In genomic region chr17:14902803-14903202, GRCh38 we compare ENCODE assay signal across 25 cellular contexts.
DNase-seq lines count a peak whose midpoint lies in the region; ATAC-seq, FAIRE-seq and TF ChIP-seq lines count a peak whose summit lies in the region.
"Had no signal": no experiment of that assay in that cellular context is flagged by ENCODE, and none has a peak within 500 bp of the region (broad histone marks: within the 10 kb centered on the region; RNA-seq: fewer than 3 reads in every experiment).

No MANE protein-coding gene starts in this region.

- H3K14ac ChIP-seq in H1 (ENCODE audit: insufficient read length), result no peak overlapping the region

- H3K4me1 Mint-ChIP-seq in HFFc6 (ENCODE audit: low read depth), result peaks cover 22% of the 10 kb centered on the region
- peaks cover 5% of the 10 kb centered on the region for H3K4me1 Mint-ChIP-seq in neural progenitor cell
- no peaks in the 10 kb centered on the region for H3K4me1 Mint-ChIP-seq in activated CD8-positive, alpha-beta T cell treated with anti-CD3 and anti-CD28 coated beads for 36 hours (ENCODE audit: low read depth)
- H3K4me1 Mint-ChIP-seq: B cell had no signal

- H4K91ac ChIP-seq in H1 (replicated peaks; ENCODE audit: insufficient read length, low read length), result no peak overlapping the region

- intact Hi-C loops in psoas muscle (cut with DNase I), result no loop called here
- intact Hi-C loops in activated CD8-positive, alpha-beta T cell treated with anti-CD3 and anti-CD28 coated beads for 36 hours (cut with micrococcal nuclease), result no loop called here

- POLR2A ChIA-PET in A549 (lab: Yijun Ruan, JAX) (no interaction called here), H1 (lab: Charles Lee; ENCODE audit: partially characterized antibody) (no interaction called here)
- POLR2A ChIA-PET in activated CD8-positive, alpha-beta T cell treated with anti-CD3 and anti-CD28 coated beads for 36 hours (lab: Charles Lee), result no interaction called here

- H3K9me3 ChIP-seq in A549 (peaks cover 8% of the 10 kb centered on the region; the same call in 2 of the 3 replicates), H1 (ENCODE audit: insufficient read depth in 2 of 2, low read depth in 1 of 2, low read length in 1 of 2) (no peaks in the 10 kb centered on the region; a peak in 1 of 4 replicates), neural progenitor cell (ENCODE audit: low read depth) (peaks cover 10% of the 10 kb centered on the region), psoas muscle (no peaks in the 10 kb centered on the region)
- H3K9me3 ChIP-seq: Caco-2 had no signal

- H4K5ac ChIP-seq in H1 (ENCODE audit: insufficient read length, low read depth, low read length), result no peak overlapping the region

- TF ChIP-seq RAD21 in A549 (conservative IDR thresholded peaks at IDR 0.05 in 1 of 2, IDR thresholded peaks at IDR 0.05 in 1 of 2), result no peak
- TF ChIP-seq RAD21 in H1 (IDR thresholded peaks at IDR 0.05 in 1 of 2, conservative IDR thresholded peaks at IDR 0.05 in 1 of 2; ENCODE audit: low read depth in 2 of 2, low read length in 2 of 2), result no peak

- H3K79me1 ChIP-seq in H1 (ENCODE audit: low read depth, low read length), result no peaks in the 10 kb centered on the region

- no peak for ATAC-seq in A549
- no peak for ATAC-seq in psoas muscle
- ATAC-seq in activated CD8-positive, alpha-beta T cell treated with anti-CD3 and anti-CD28 coated beads for 36 hours, result no peak
- ATAC-seq: CD8-positive, alpha-beta T cell; GM12878 had no signal

- H2BK120ac ChIP-seq in H1 (replicated peaks; ENCODE audit: low read depth, low read length), result no peak overlapping the region

- TF ChIP-seq EP300 in A549 (IDR thresholded peaks at IDR 0.05) (no peak), H1 (IDR thresholded peaks at IDR 0.05; ENCODE audit: borderline replicate concordance in 1 of 2, low read depth in 2 of 2, low read length in 2 of 2) (no peak)

- no peak overlapping the region for H3K9ac ChIP-seq in H1 (replicated peaks in 1 of 4; ENCODE audit: extremely low read depth in 1 of 4, low read depth in 3 of 4, low read length in 3 of 4)
- H3K9ac ChIP-seq in neural progenitor cell, result no peak overlapping the region
- H3K9ac ChIP-seq: BLaER1 treated with 17β-estradiol and CSF1 and Interleukin-3, amounts not matched to agents 10 nM and 100 nM had no signal

- H3K4me1 ChIP-seq in A549 (no peaks in the 10 kb centered on the region), H1 (replicated peaks in 1 of 4; ENCODE audit: control insufficient read depth in 3 of 4, insufficient read depth in 4 of 4, low read length in 3 of 4) (0 out of 7 replicates have a peak, but pooled peaks cover 0 to 2% (median 0%) of the 10 kb centered on the region in 4 experiments), neural progenitor cell (peaks cover 3% of the 10 kb centered on the region), psoas muscle (no peaks in the 10 kb centered on the region)
- H3K4me1 ChIP-seq: Caco-2 had no signal

- H3K9me3 Mint-ChIP-seq in HFFc6 (peaks cover 7% of the 10 kb centered on the region), neural progenitor cell (peaks cover 26% of the 10 kb centered on the region)
- peaks cover 5% of the 10 kb centered on the region for H3K9me3 Mint-ChIP-seq in activated CD8-positive, alpha-beta T cell treated with anti-CD3 and anti-CD28 coated beads for 36 hours

- H3K27ac Mint-ChIP-seq in HFFc6, result peak overlapping the region; percentile 7; the same call in 1 of the 2 replicates
- H3K27ac Mint-ChIP-seq in neural progenitor cell, result no peak overlapping the region
- no peak overlapping the region for H3K27ac Mint-ChIP-seq in activated CD8-positive, alpha-beta T cell treated with anti-CD3 and anti-CD28 coated beads for 36 hours
- H3K27ac Mint-ChIP-seq: B cell; CD4-positive, alpha-beta T cell; CD8-positive, alpha-beta T cell had no signal

- no peak overlapping the region for H2BK12ac ChIP-seq in H1 (ENCODE audit: low read depth, low read length)

- no peak overlapping the region for H3K4me2 ChIP-seq in A549
- no peak overlapping the region for H3K4me2 ChIP-seq in H1 (ENCODE audit: insufficient read depth in 1 of 2, low read depth in 2 of 2, low read length in 2 of 2)
- H3K4me2 ChIP-seq in neural progenitor cell, result no peak overlapping the region
- H3K4me2 ChIP-seq: BLaER1 treated with 17β-estradiol and CSF1 and Interleukin-3, amounts not matched to agents 10 nM and 100 nM had no signal

- H3K27me3 ChIP-seq in H1 (replicated peaks in 1 of 4; ENCODE audit: control insufficient read depth in 3 of 4, extremely low read depth in 1 of 4, insufficient read depth in 3 of 4, low read length in 3 of 4), result no peaks in the 10 kb centered on the region
- H3K27me3 ChIP-seq in neural progenitor cell, result no peaks in the 10 kb centered on the region
- H3K27me3 ChIP-seq in psoas muscle (ENCODE audit: insufficient read depth in 3 of 3, low read length in 2 of 3), result no peaks in the 10 kb centered on the region
- H3K27me3 ChIP-seq: BLaER1 treated with 17β-estradiol and CSF1 and Interleukin-3, amounts not matched to agents 10 nM and 100 nM had no signal

- H3K36me3 ChIP-seq in H1 (ENCODE audit: control insufficient read depth in 2 of 4, insufficient read depth in 4 of 4, low read length in 3 of 4) (no peaks in the 10 kb centered on the region), neural progenitor cell (peaks cover 3% of the 10 kb centered on the region), psoas muscle (ENCODE audit: insufficient read depth in 1 of 2, low read depth in 1 of 2) (no peaks in the 10 kb centered on the region)
- H3K36me3 ChIP-seq: BLaER1 treated with 17β-estradiol and CSF1 and Interleukin-3, amounts not matched to agents 10 nM and 100 nM had no signal

- H3K4me3 Mint-ChIP-seq in HFFc6 (no peak overlapping the region), neural progenitor cell (no peak overlapping the region)
- H3K4me3 Mint-ChIP-seq in activated CD8-positive, alpha-beta T cell treated with anti-CD3 and anti-CD28 coated beads for 36 hours, result no peak overlapping the region
- H3K4me3 Mint-ChIP-seq: B cell; CD4-positive, alpha-beta T cell; CD8-positive, alpha-beta T cell had no signal

- TF ChIP-seq POLR2A in A549 (IDR thresholded peaks at IDR 0.05; ENCODE audit: low read length), result no peak
- no peak for TF ChIP-seq POLR2A in H1 (IDR thresholded peaks at IDR 0.05; ENCODE audit: control extremely low read depth in 1 of 2, low read depth in 2 of 2, low read length in 2 of 2)

- H2BK15ac ChIP-seq in H1 (ENCODE audit: low read length), result no peak overlapping the region

- H4K20me1 ChIP-seq in H1 (replicated peaks in 1 of 2; ENCODE audit: control insufficient read depth in 1 of 2, insufficient read depth in 2 of 2, low read length in 2 of 2) (no peaks in the 10 kb centered on the region), neural progenitor cell (ENCODE audit: low read depth) (no peaks in the 10 kb centered on the region)
- H4K20me1 ChIP-seq: BLaER1 treated with 17β-estradiol and CSF1 and Interleukin-3, amounts not matched to agents 10 nM and 100 nM had no signal

- CTCF ChIA-PET in A549 (lab: Yijun Ruan, JAX), result interaction anchor here (0.6 to 0.8 kb wide), 3 partner anchors 37 to 393 kb away, joined by 3 to 4 read pairs (median 3); no protein-coding TSS in a partner anchor
- CTCF ChIA-PET in H1 (lab: Charles Lee; ENCODE audit: partially characterized antibody), result interaction anchor here (0.6 kb wide), 1 partner anchor 166 kb away, joined by 3 read pairs; no protein-coding TSS in a partner anchor
- CTCF ChIA-PET in activated CD8-positive, alpha-beta T cell treated with anti-CD3 and anti-CD28 coated beads for 36 hours (lab: Charles Lee), result no interaction called here

- no peak overlapping the region for H3K18ac ChIP-seq in H1 (ENCODE audit: extremely low read depth, low read length)

- DNase-seq in A549 (ENCODE audit: low read depth in 1 of 2, low spot score in 1 of 2), result no peak
- DNase-seq in HFFc6, result no peak
- DNase-seq in H1 (ENCODE audit: low read depth in 1 of 2, low spot score in 2 of 2), result no peak
- no peak for DNase-seq in neural progenitor cell (ENCODE audit: low spot score)
- no peak for DNase-seq in GM19239 (ENCODE audit: insufficient read length, low spot score)
- no peak for DNase-seq in psoas muscle
- no peak for DNase-seq in activated CD8-positive, alpha-beta T cell treated with anti-CD3 and anti-CD28 coated beads for 36 hours
- DNase-seq in foreskin fibroblast, result no peak
- DNase-seq: 8988T; AML-193; Caco-2; Calu3; CD4-positive, alpha-beta T cell; CD8-positive, alpha-beta T cell; DMS79 treated with DMSO at 0.1 percent for 48 hours; GF-D8 had no signal

- TF ChIP-seq CTCF in A549 (IDR thresholded peaks at IDR 0.05), result no peak
- no peak for TF ChIP-seq CTCF in HFFc6 (IDR thresholded peaks at IDR 0.05)
- TF ChIP-seq CTCF in H1 (IDR thresholded peaks at IDR 0.05; ENCODE audit: control extremely low read depth in 1 of 3, insufficient read depth in 1 of 3, low read depth in 1 of 3, low read length in 3 of 3), result no peak
- no peak for TF ChIP-seq CTCF in neural progenitor cell (IDR thresholded peaks at IDR 0.05)
- TF ChIP-seq CTCF in psoas muscle (IDR thresholded peaks at IDR 0.05), result no peak
- TF ChIP-seq CTCF in activated CD8-positive, alpha-beta T cell treated with anti-CD3 and anti-CD28 coated beads for 36 hours (IDR thresholded peaks at IDR 0.05), result no peak
- no peak for TF ChIP-seq CTCF in foreskin fibroblast (IDR thresholded peaks at IDR 0.05; ENCODE audit: low read depth, low read length)

- no peaks in the 10 kb centered on the region for H3K27me3 Mint-ChIP-seq in HFFc6 (ENCODE audit: insufficient read depth)
- H3K27me3 Mint-ChIP-seq in neural progenitor cell (ENCODE audit: insufficient read depth, low read depth), result no peaks in the 10 kb centered on the region
- peaks cover 10% of the 10 kb centered on the region for H3K27me3 Mint-ChIP-seq in activated CD8-positive, alpha-beta T cell treated with anti-CD3 and anti-CD28 coated beads for 36 hours

- H3K4me3 ChIP-seq in A549, result no peak overlapping the region
- no peak overlapping the region for H3K4me3 ChIP-seq in H1 (ENCODE audit: extremely low read depth in 1 of 4, insufficient read depth in 2 of 4, low read depth in 3 of 4, low read length in 4 of 4)
- H3K4me3 ChIP-seq in neural progenitor cell, result no peak overlapping the region
- H3K4me3 ChIP-seq in psoas muscle, result no peak overlapping the region
- H3K4me3 ChIP-seq in foreskin fibroblast (ENCODE audit: low read depth in 1 of 2, low read length in 2 of 2), result no peak overlapping the region
- H3K4me3 ChIP-seq: BLaER1 treated with 17β-estradiol and CSF1 and Interleukin-3, amounts not matched to agents 10 nM and 100 nM; GM12878 had no signal

- FAIRE-seq in A549 (lab: Jason Lieb, UNC) (no peak), H1 (lab: Jason Lieb, UNC) (no peak), GM19239 (lab: Jason Lieb, UNC) (no peak)
- FAIRE-seq: A204.1, D721Med, G401.6, GM12878, GM12892, GM18507 had no signal

- H3F3A ChIP-seq in neural progenitor cell (ENCODE audit: low read depth), result no peaks in the 10 kb centered on the region

- no peak overlapping the region for H2AK5ac ChIP-seq in H1 (ENCODE audit: low read depth, low read length)

- H3K23me2 ChIP-seq in H1 (ENCODE audit: low read depth, low read length), result no peaks in the 10 kb centered on the region; the same call in 1 of the 2 replicates

- no peak overlapping the region for H3K56ac ChIP-seq in H1 (replicated peaks; ENCODE audit: insufficient read length, low read depth, low read length)

- no peaks in the 10 kb centered on the region for H3K79me2 ChIP-seq in H1 (ENCODE audit: control insufficient read depth in 1 of 2, insufficient read depth in 2 of 2, low read length in 2 of 2)
- H3K79me2 ChIP-seq in neural progenitor cell (ENCODE audit: low read depth), result no peaks in the 10 kb centered on the region

- H3K4ac ChIP-seq in H1 (replicated peaks; ENCODE audit: insufficient read length, low read depth, low read length), result no peak overlapping the region

- H4K8ac ChIP-seq in H1 (ENCODE audit: extremely low read depth, insufficient read depth, low read length), result no peak overlapping the region

- no peak overlapping the region for H2BK20ac ChIP-seq in H1 (ENCODE audit: low read length)

- H3K27ac ChIP-seq in A549 (no peak overlapping the region), H1 (ENCODE audit: low read depth, low read length) (no peak overlapping the region), neural progenitor cell (no peak overlapping the region), psoas muscle (no peak overlapping the region)
- H3K27ac ChIP-seq: BLaER1 treated with 17β-estradiol and CSF1 and Interleukin-3, amounts not matched to agents 10 nM and 100 nM; C4-2B had no signal

- H3K36me3 Mint-ChIP-seq in HFFc6 (ENCODE audit: low read depth) (peaks cover 6% of the 10 kb centered on the region), neural progenitor cell (no peaks in the 10 kb centered on the region)
- H3K36me3 Mint-ChIP-seq in activated CD8-positive, alpha-beta T cell treated with anti-CD3 and anti-CD28 coated beads for 36 hours (ENCODE audit: low read depth), result no peaks in the 10 kb centered on the region
- H3K36me3 Mint-ChIP-seq: CD8-positive, alpha-beta T cell had no signal

- H2AFZ ChIP-seq in H1 (ENCODE audit: low read length) (peak overlapping the region; percentile 63; the same call in 1 of the 2 replicates), neural progenitor cell (replicated peaks) (peak overlapping the region; percentile 52)

- H3K23ac ChIP-seq in H1 (ENCODE audit: insufficient read length), result no peak overlapping the region

- H2BK5ac ChIP-seq in H1 (ENCODE audit: low read depth, low read length), result no peak overlapping the region

Comparison
In these comparisons a context has a peak if more than half of its experiments do, and no peak if none do; other contexts are left out.
1. Of the 18 proteins assayed by ChIP-seq in both H1 and A549: peak only in H1: none; only in A549: MAFK; in both: none; in neither: 17.